ENCODE assay signal across 17 cellular contexts in genomic region chr2:88058226-88058625, GRCh38. TPM values are rescaled to one million over a fixed set of nuclear protein-coding genes. Genes with fewer than 3 reads are reported as not detected.
A peak's percentile ranks its signal among the peaks of the same experiment; 100 is the strongest.
DNase-seq lines count a peak whose midpoint lies in the region; ATAC-seq and TF ChIP-seq lines count a peak whose summit lies in the region.
"Had no signal": no experiment of that assay in that cellular context is flagged by ENCODE, and none has a peak within 500 bp of the region (broad histone marks: within the 10 kb centered on the region; RNA-seq: fewer than 3 reads in every experiment).

No MANE protein-coding gene starts in this region.

- H3K9me3 ChIP-seq in DND-41 (ENCODE audit: insufficient read depth, low read length, severe bottlenecking) (no peaks in the 10 kb centered on the region), gastroesophageal sphincter (no peaks in the 10 kb centered on the region)
- H3K9me3 ChIP-seq: Peyer's patch had no signal

- ATAC-seq in DND-41 (ENCODE audit: insufficient read depth, low read depth) = no peak
- ATAC-seq in gastroesophageal sphincter = no peak
- ATAC-seq in GM21786 (IDR thresholded peaks at IDR 0.05; ENCODE audit: unreplicated experiment) = no peak

- peaks cover 11% of the 10 kb centered on the region for H3K36me3 ChIP-seq in DND-41 (ENCODE audit: insufficient read depth, low read length)
- H3K36me3 ChIP-seq in gastroesophageal sphincter = no peaks in the 10 kb centered on the region
- no peaks in the 10 kb centered on the region for H3K36me3 ChIP-seq in brain microvascular endothelial cell (replicated peaks)
- H3K36me3 ChIP-seq: Peyer's patch had no signal

- no peak overlapping the region for H3K4me2 ChIP-seq in DND-41 (ENCODE audit: insufficient read depth, low read length)

- no peak for TF ChIP-seq EP300 in gastroesophageal sphincter (IDR thresholded peaks at IDR 0.05)

- peaks cover 29% of the 10 kb centered on the region for H3K79me2 ChIP-seq in DND-41 (ENCODE audit: insufficient read depth, low read length)

- H3K27ac Mint-ChIP-seq in activated CD4-positive, alpha-beta T cell treated with anti-CD3 and anti-CD28 coated beads, Interleukin-2, amount 10 ng/mL, durations not matched to agents 24 days and 14 days = peak overlapping the region; percentile 21
- peak overlapping the region; percentile 51 for H3K27ac Mint-ChIP-seq in activated naive CD8-positive, alpha-beta T cell treated with anti-CD3 and anti-CD28 coated beads for 36 hours
- H3K27ac Mint-ChIP-seq in neural crest cell (ENCODE audit: unreplicated experiment) = no peak overlapping the region
- H3K27ac Mint-ChIP-seq: H9 had no signal

- no peak for TF ChIP-seq POLR2A in gastroesophageal sphincter (IDR thresholded peaks at IDR 0.05)

- H3K36me3 Mint-ChIP-seq in activated CD4-positive, alpha-beta T cell treated with anti-CD3 and anti-CD28 coated beads, Interleukin-2, amount 10 ng/mL, durations not matched to agents 24 days and 14 days (ENCODE audit: low read depth) = peaks cover 18% of the 10 kb centered on the region
- H3K36me3 Mint-ChIP-seq in activated naive CD8-positive, alpha-beta T cell treated with anti-CD3 and anti-CD28 coated beads for 36 hours = peaks cover 22% of the 10 kb centered on the region
- H3K36me3 Mint-ChIP-seq in neural crest cell (ENCODE audit: low read depth) = peaks cover 3% of the 10 kb centered on the region

- no peaks in the 10 kb centered on the region for H3K27me3 Mint-ChIP-seq in activated CD4-positive, alpha-beta T cell treated with anti-CD3 and anti-CD28 coated beads, Interleukin-2, amount 10 ng/mL, durations not matched to agents 24 days and 14 days
- H3K27me3 Mint-ChIP-seq in activated naive CD8-positive, alpha-beta T cell treated with anti-CD3 and anti-CD28 coated beads for 36 hours = no peaks in the 10 kb centered on the region
- no peaks in the 10 kb centered on the region for H3K27me3 Mint-ChIP-seq in neural crest cell (ENCODE audit: low read depth)
- H3K27me3 Mint-ChIP-seq: CD4-positive, alpha-beta memory T cell had no signal

- no peak overlapping the region for H3K27ac ChIP-seq in DND-41 (ENCODE audit: low read length)
- H3K27ac ChIP-seq in gastroesophageal sphincter = no peak overlapping the region
- H3K27ac ChIP-seq in brain microvascular endothelial cell = no peak overlapping the region
- H3K27ac ChIP-seq: Peyer's patch had no signal

- H3K27me3 ChIP-seq in DND-41 (ENCODE audit: insufficient read depth, low read length, poor library complexity) = no peaks in the 10 kb centered on the region
- H3K27me3 ChIP-seq in gastroesophageal sphincter = no peaks in the 10 kb centered on the region
- H3K27me3 ChIP-seq in brain microvascular endothelial cell (replicated peaks) = no peaks in the 10 kb centered on the region
- H3K27me3 ChIP-seq: Peyer's patch had no signal

- H3K4me1 Mint-ChIP-seq in activated CD4-positive, alpha-beta T cell treated with anti-CD3 and anti-CD28 coated beads, Interleukin-2, amount 10 ng/mL, durations not matched to agents 24 days and 14 days = peaks cover 44% of the 10 kb centered on the region
- peaks cover 41% of the 10 kb centered on the region for H3K4me1 Mint-ChIP-seq in activated naive CD8-positive, alpha-beta T cell treated with anti-CD3 and anti-CD28 coated beads for 36 hours
- peaks cover 27% of the 10 kb centered on the region for H3K4me1 Mint-ChIP-seq in neural crest cell

- 0 out of 2 replicates have a peak overlapping the region, but pooled peaks have one; percentile 19 for H2AFZ ChIP-seq in DND-41 (ENCODE audit: low read depth, low read length)

- 85 to 98% methylated on average over 4 of the region's 4 CpGs for WGBS in gastroesophageal sphincter (ENCODE audit: low coverage in 1 of 2), 2 donors

- H3K4me1 ChIP-seq in DND-41 (ENCODE audit: insufficient read depth, low read length) (peaks cover 27% of the 10 kb centered on the region), gastroesophageal sphincter (peaks cover 0 to 23% (median 3%) of the 10 kb centered on the region in 3 donors)

- H3K4me3 ChIP-seq in DND-41 (ENCODE audit: low read depth in 1 of 2, low read length in 2 of 2) = no peak overlapping the region
- H3K4me3 ChIP-seq in gastroesophageal sphincter = no peak overlapping the region
- no peak overlapping the region for H3K4me3 ChIP-seq in brain microvascular endothelial cell (ENCODE audit: low read depth, low read length)
- H3K4me3 ChIP-seq: Peyer's patch had no signal

- intact Hi-C loops in activated CD4-positive, alpha-beta T cell treated with anti-CD3 and anti-CD28 coated beads, Interleukin-2, amount 10 ng/mL, durations not matched to agents 24 days and 14 days (cut with micrococcal nuclease) = loop anchor here (10.0 kb wide), 1 partner anchor 567 kb away; the partner anchor contains the start of gene EIF2AK3

- DNase-seq in activated CD4-positive, alpha-beta T cell treated with anti-CD3 and anti-CD28 coated beads, Interleukin-2, amount 10 ng/mL, durations not matched to agents 24 days and 14 days = peak; percentile 58
- no peak for DNase-seq in activated CD4-positive, alpha-beta T cell treated with anti-CD3 and anti-CD28 coated beads for 1 hour
- DNase-seq in DND-41 (no peak), neural crest cell (ENCODE audit: low read depth, low spot score) (no peak), brain microvascular endothelial cell (no peak)
- DNase-seq in activated naive CD8-positive, alpha-beta T cell treated with anti-CD3 and anti-CD28 coated beads for 36 hours = no peak
- DNase-seq: CD4-positive, alpha-beta memory T cell; DMS79; H9; KG1; NCI-H1417; NCI-H187; NCI-H526; Peyer's patch had no signal

- H3K9ac ChIP-seq in DND-41 (ENCODE audit: low read depth, low read length) = no peak overlapping the region

- no peak for TF ChIP-seq CTCF in DND-41 (IDR thresholded peaks at IDR 0.05; ENCODE audit: borderline replicate concordance, extremely low read depth, low read length, poor library complexity, severe bottlenecking)
- TF ChIP-seq CTCF in neural crest cell (conservative IDR thresholded peaks at IDR 0.05) = no peak
- TF ChIP-seq CTCF in gastroesophageal sphincter (IDR thresholded peaks at IDR 0.05) = no peak
- TF ChIP-seq CTCF in brain microvascular endothelial cell (IDR thresholded peaks at IDR 0.05; ENCODE audit: low read depth, low read length, missing control alignments) = no peak

- H4K20me1 ChIP-seq in DND-41 (ENCODE audit: insufficient read depth, low read length) = 0 out of 2 replicates have a peak, but pooled peaks cover 4% of the 10 kb centered on the region

- no peaks in the 10 kb centered on the region for H3K9me3 Mint-ChIP-seq in activated CD4-positive, alpha-beta T cell treated with anti-CD3 and anti-CD28 coated beads, Interleukin-2, amount 10 ng/mL, durations not matched to agents 24 days and 14 days
- peaks cover 3% of the 10 kb centered on the region for H3K9me3 Mint-ChIP-seq in activated naive CD8-positive, alpha-beta T cell treated with anti-CD3 and anti-CD28 coated beads for 36 hours
- no peaks in the 10 kb centered on the region for H3K9me3 Mint-ChIP-seq in neural crest cell
- H3K9me3 Mint-ChIP-seq: CD4-positive, alpha-beta memory T cell; H9 had no signal

- in situ Hi-C loops in brain microvascular endothelial cell (cut with HindIII; ENCODE audit: low pct_ligation_motif_present, low sequenced_read_pairs) = no loop called here

- H3K4me3 Mint-ChIP-seq in activated CD4-positive, alpha-beta T cell treated with anti-CD3 and anti-CD28 coated beads, Interleukin-2, amount 10 ng/mL, durations not matched to agents 24 days and 14 days = no peak overlapping the region
- H3K4me3 Mint-ChIP-seq in activated naive CD8-positive, alpha-beta T cell treated with anti-CD3 and anti-CD28 coated beads for 36 hours = no peak overlapping the region
- peak overlapping the region; percentile 39 for H3K4me3 Mint-ChIP-seq in neural crest cell
- H3K4me3 Mint-ChIP-seq: CD4-positive, alpha-beta memory T cell; H9 had no signal

RNA-seq across cellular contexts. Expression of gene KRCC1, which starts 2.6 kb away (rescaled TPM):
- 16.5 and 16.9 TPM in 2 replicates for total RNA-seq in activated CD4-positive, alpha-beta T cell treated with anti-CD3 and anti-CD28 coated beads, Interleukin-2, amount 10 ng/mL, durations not matched to agents 24 days and 14 days
- total RNA-seq in activated naive CD8-positive, alpha-beta T cell treated with anti-CD3 and anti-CD28 coated beads for 36 hours = 10 to 100 TPM; 10.6 to 11.9 TPM
- total RNA-seq in neural crest cell = 15.5 and 16.5 TPM in 2 replicates
- total RNA-seq in gastroesophageal sphincter = 10 to 100 TPM; 28.3 to 45.3 (median 32.9) TPM

RNA-seq across cellular contexts. Expression of gene SMYD1, which starts 9.4 kb away (rescaled TPM):
- total RNA-seq in activated CD4-positive, alpha-beta T cell treated with anti-CD3 and anti-CD28 coated beads, Interleukin-2, amount 10 ng/mL, durations not matched to agents 24 days and 14 days = not detected in 2 replicates
- not detected for total RNA-seq in activated naive CD8-positive, alpha-beta T cell treated with anti-CD3 and anti-CD28 coated beads for 36 hours
- total RNA-seq in neural crest cell = not detected in 2 replicates
- 10 to 100 TPM in 3 of 4 donors, 1 to 10 TPM in 1; 2.0 to 37.0 (median 13.2) TPM for total RNA-seq in gastroesophageal sphincter
- total RNA-seq: CD4-positive, alpha-beta memory T cell; H9 had no signal

RNA-seq across cellular contexts. Expression of gene RNU2-63P, which starts 41.9 kb away (rescaled TPM):
- total RNA-seq in activated CD4-positive, alpha-beta T cell treated with anti-CD3 and anti-CD28 coated beads, Interleukin-2, amount 10 ng/mL, durations not matched to agents 24 days and 14 days = 34.0 and 34.9 TPM in 2 replicates
- 10 to 100 TPM; 39.1 to 40.1 TPM for total RNA-seq in activated naive CD8-positive, alpha-beta T cell treated with anti-CD3 and anti-CD28 coated beads for 36 hours
- 24.6 and 25.1 TPM in 2 replicates for total RNA-seq in neural crest cell
- total RNA-seq in gastroesophageal sphincter = not detected
- total RNA-seq: SK-MEL-5 had no signal

Comparison
In these comparisons a context has a peak if more than half of its experiments do, and no peak if none do; other contexts are left out.
1. RNA of gene RNU2-63P, which starts 41.9 kb away (total RNA-seq): 39.1 to 40.1 TPM in activated naive CD8-positive, alpha-beta T cell treated with anti-CD3 and anti-CD28 coated beads for 36 hours, 34.0 to 34.9 TPM in activated CD4-positive, alpha-beta T cell treated with anti-CD3 and anti-CD28 coated beads, Interleukin-2, amount 10 ng/mL, durations not matched to agents 24 days and 14 days and 24.6 to 25.1 TPM in neural crest cell; not detected in gastroesophageal sphincter; every median in the first group is over 10 times any median in the second.